17 cellular contexts compared by ENCODE assay signal in genomic region chr15:50187997-50188396, GRCh38. TPM values are rescaled to one million over a fixed set of nuclear protein-coding genes. Genes with fewer than 3 reads are reported as not detected.
DNase-seq lines count a peak whose midpoint lies in the region; ATAC-seq, FAIRE-seq and TF ChIP-seq lines count a peak whose summit lies in the region.
"Had no signal": no experiment of that assay in that cellular context is flagged by ENCODE, and none has a peak within 500 bp of the region (broad histone marks: within the 10 kb centered on the region; RNA-seq: fewer than 3 reads in every experiment).

No MANE protein-coding gene starts in this region.

- 71% methylated on average over 2 of the region's 2 CpGs for WGBS in liver
- no CpG with 5 or more reads among the region's 2 CpGs for WGBS in neuronal stem cell (ENCODE audit: extremely low coverage in 2 of 2, insufficient read length in 2 of 2, insufficient replicate concordance in 1 of 2), 2 donors

- no peak for FAIRE-seq in frontal cortex (lab: Jason Lieb, UNC)
- FAIRE-seq: A204.1 had no signal

- no peak for TF ChIP-seq CTCF in liver (IDR thresholded peaks at IDR 0.05; ENCODE audit: low read depth, low read length, missing input control)

- H3K9me3 ChIP-seq in liver (ENCODE audit: control insufficient read depth in 4 of 4, low read length in 3 of 4) (no peaks in the 10 kb centered on the region), neuronal stem cell (replicated peaks in 1 of 2; ENCODE audit: control insufficient read depth in 2 of 2, insufficient read depth in 1 of 2, low read depth in 1 of 2, low read length in 2 of 2) (no peaks in the 10 kb centered on the region)
- H3K9me3 ChIP-seq: BE2C had no signal

- H3K36me3 ChIP-seq in H7 (replicated peaks; ENCODE audit: control insufficient read depth, insufficient read depth, low read length) (no peaks in the 10 kb centered on the region), liver (ENCODE audit: control insufficient read depth in 4 of 4, insufficient read depth in 3 of 4, low read depth in 1 of 4, low read length in 3 of 4) (peaks cover 0 to 3% (median 0%) of the 10 kb centered on the region in 4 donors), neuronal stem cell (replicated peaks in 1 of 2; ENCODE audit: control insufficient read depth in 2 of 2, insufficient read depth in 2 of 2, low read length in 2 of 2) (no peaks in the 10 kb centered on the region)
- H3K36me3 ChIP-seq: BE2C had no signal

- no peak overlapping the region for H3K4me3 ChIP-seq in H7 (ENCODE audit: insufficient read depth, low read depth, low read length)
- H3K4me3 ChIP-seq in liver (ENCODE audit: low read depth in 1 of 3, low read length in 3 of 3): no peak overlapping the region
- no peak overlapping the region for H3K4me3 ChIP-seq in neuronal stem cell (ENCODE audit: low read length in 2 of 2)

- ATAC-seq in stimulated activated naive CD8-positive, alpha-beta T cell treated with anti-CD3 and anti-CD28 coated beads, Interleukin-15, amount 100 ng/mL, for 72 hours: no peak
- ATAC-seq: CD8-positive, alpha-beta T cell had no signal

- H2BK120ac ChIP-seq in neuronal stem cell (ENCODE audit: low read depth, low read length): no peak overlapping the region

- H3K27ac ChIP-seq in liver (ENCODE audit: low read depth in 1 of 2, low read length in 2 of 2): peak overlapping the region; percentile 27 to 93
- H3K27ac ChIP-seq in neuronal stem cell (replicated peaks; ENCODE audit: low read length): no peak overlapping the region

- H3K27me3 Mint-ChIP-seq in stimulated activated naive CD8-positive, alpha-beta T cell treated with anti-CD3 and anti-CD28 coated beads, Interleukin-15, Interleukin-2, amounts not matched to agents 100 ng/mL and 50 ng/mL, for 24 hours: peaks cover 4% of the 10 kb centered on the region
- peaks cover 6% of the 10 kb centered on the region for H3K27me3 Mint-ChIP-seq in stimulated activated naive CD8-positive, alpha-beta T cell treated with anti-CD3 and anti-CD28 coated beads, Interleukin-15, amount 100 ng/mL, for 72 hours

- no peak for DNase-seq in stimulated activated naive CD8-positive, alpha-beta T cell treated with anti-CD3 and anti-CD28 coated beads, Interleukin-15, amount 100 ng/mL, for 72 hours
- peak; percentile 18 for DNase-seq in H7
- DNase-seq in neuronal stem cell (ENCODE audit: low spot score): peak; percentile 21
- no peak for DNase-seq in NCI-H526 (lab: John Stamatoyannopoulos, UW)
- DNase-seq in C1 segment of cervical spinal cord (lab: John Stamatoyannopoulos, UW): no peak
- DNase-seq in frontal cortex (ENCODE audit: low spot score in 2 of 2): no peak
- DNase-seq: ACHN; BE2C; Calu3; CD8-positive, alpha-beta T cell; DMS79 treated with DMSO at 0.1 percent for 48 hours; GF-D8; GOT3; H9 had no signal

- H3K4me1 ChIP-seq in liver (ENCODE audit: control insufficient read depth in 4 of 4, insufficient read depth in 4 of 4, low read length in 3 of 4) (peaks cover 11 to 52% (median 40%) of the 10 kb centered on the region in 4 donors), neuronal stem cell (ENCODE audit: control insufficient read depth in 2 of 2, insufficient read depth in 1 of 2, low read depth in 1 of 2, low read length in 2 of 2) (peaks cover 0 to 6% of the 10 kb centered on the region in 2 donors)
- H3K4me1 ChIP-seq: BE2C had no signal

- H2BK5ac ChIP-seq in neuronal stem cell (ENCODE audit: low read length): no peak overlapping the region

- H3K9ac ChIP-seq in liver (ENCODE audit: low read depth in 1 of 2, low read length in 2 of 2) (no peak overlapping the region), neuronal stem cell (ENCODE audit: low read depth, low read length, poor library complexity) (no peak overlapping the region)

- no peak overlapping the region for H3K23ac ChIP-seq in neuronal stem cell (ENCODE audit: low read depth, low read length, poor library complexity)

- peak overlapping the region; percentile 46 for H3K27ac Mint-ChIP-seq in stimulated activated naive CD8-positive, alpha-beta T cell treated with anti-CD3 and anti-CD28 coated beads, Interleukin-15, Interleukin-2, amounts not matched to agents 100 ng/mL and 50 ng/mL, for 24 hours
- H3K27ac Mint-ChIP-seq in stimulated activated naive CD8-positive, alpha-beta T cell treated with anti-CD3 and anti-CD28 coated beads, Interleukin-15, amount 100 ng/mL, for 72 hours: no peak overlapping the region
- H3K27ac Mint-ChIP-seq: CD8-positive, alpha-beta T cell had no signal

- no peak for TF ChIP-seq RAD21 in liver (IDR thresholded peaks at IDR 0.05)

- no peak overlapping the region for H3K4ac ChIP-seq in neuronal stem cell (ENCODE audit: low read length)

- H2BK12ac ChIP-seq in neuronal stem cell (ENCODE audit: low read length): no peak overlapping the region

- H3K4me3 Mint-ChIP-seq in stimulated activated naive CD8-positive, alpha-beta T cell treated with anti-CD3 and anti-CD28 coated beads, Interleukin-15, Interleukin-2, amounts not matched to agents 100 ng/mL and 50 ng/mL, for 24 hours: no peak overlapping the region
- no peak overlapping the region for H3K4me3 Mint-ChIP-seq in stimulated activated naive CD8-positive, alpha-beta T cell treated with anti-CD3 and anti-CD28 coated beads, Interleukin-15, amount 100 ng/mL, for 72 hours
- H3K4me3 Mint-ChIP-seq: CD8-positive, alpha-beta T cell; H9 had no signal

- peaks cover 22% of the 10 kb centered on the region for H3K36me3 Mint-ChIP-seq in stimulated activated naive CD8-positive, alpha-beta T cell treated with anti-CD3 and anti-CD28 coated beads, Interleukin-15, Interleukin-2, amounts not matched to agents 100 ng/mL and 50 ng/mL, for 24 hours (ENCODE audit: low read depth)
- H3K36me3 Mint-ChIP-seq: CD8-positive, alpha-beta T cell had no signal

- H4K8ac ChIP-seq in neuronal stem cell (ENCODE audit: low read depth, low read length): no peak overlapping the region

- no peak overlapping the region for H4K91ac ChIP-seq in neuronal stem cell (ENCODE audit: low read depth, low read length, poor library complexity)

- H3K79me1 ChIP-seq in neuronal stem cell (ENCODE audit: low read depth, low read length): no peaks in the 10 kb centered on the region

- H3K4me1 Mint-ChIP-seq in stimulated activated naive CD8-positive, alpha-beta T cell treated with anti-CD3 and anti-CD28 coated beads, Interleukin-15, Interleukin-2, amounts not matched to agents 100 ng/mL and 50 ng/mL, for 24 hours (ENCODE audit: low read depth): peaks cover 11% of the 10 kb centered on the region
- peaks cover 11% of the 10 kb centered on the region for H3K4me1 Mint-ChIP-seq in stimulated activated naive CD8-positive, alpha-beta T cell treated with anti-CD3 and anti-CD28 coated beads, Interleukin-15, amount 100 ng/mL, for 72 hours

- no peak overlapping the region for H2AK5ac ChIP-seq in neuronal stem cell (ENCODE audit: low read depth, low read length)

- H3K4me2 ChIP-seq in neuronal stem cell (ENCODE audit: insufficient read depth, low read length, poor library complexity, severe bottlenecking): no peak overlapping the region

- no peaks in the 10 kb centered on the region for H3K9me3 Mint-ChIP-seq in stimulated activated naive CD8-positive, alpha-beta T cell treated with anti-CD3 and anti-CD28 coated beads, Interleukin-15, Interleukin-2, amounts not matched to agents 100 ng/mL and 50 ng/mL, for 24 hours
- no peaks in the 10 kb centered on the region for H3K9me3 Mint-ChIP-seq in stimulated activated naive CD8-positive, alpha-beta T cell treated with anti-CD3 and anti-CD28 coated beads, Interleukin-15, amount 100 ng/mL, for 72 hours
- H3K9me3 Mint-ChIP-seq: CD8-positive, alpha-beta T cell; H9 had no signal

- no peak overlapping the region for H2AFZ ChIP-seq in neuronal stem cell (ENCODE audit: low read length)

- no peak overlapping the region for H3K18ac ChIP-seq in neuronal stem cell (ENCODE audit: low read length)

- H3K27me3 ChIP-seq in H7 (ENCODE audit: control insufficient read depth, insufficient read depth, low read length) (peaks cover 7% of the 10 kb centered on the region), liver (ENCODE audit: control insufficient read depth in 4 of 4, insufficient read depth in 4 of 4, low read length in 3 of 4) (no peaks in the 10 kb centered on the region), neuronal stem cell (ENCODE audit: control insufficient read depth in 3 of 3, insufficient read depth in 3 of 3, low read depth in 1 of 3, low read length in 3 of 3) (peaks cover 0 to 19% (median 5%) of the 10 kb centered on the region in 3 experiments)

- H2BK15ac ChIP-seq in neuronal stem cell (ENCODE audit: low read length): no peak overlapping the region

- H3K14ac ChIP-seq in neuronal stem cell (ENCODE audit: low read length): no peak overlapping the region

TF ChIP-seq in liver, 16 proteins besides CTCF, POLR2A, EP300 and RAD21:
- TF ChIP-seq GABPA (IDR thresholded peaks at IDR 0.05 in 1 of 2, conservative IDR thresholded peaks at IDR 0.05 in 1 of 2): no peak

RNA-seq across cellular contexts. Expression of gene SLC27A2, which starts 6.0 kb away (rescaled TPM):
- 1.1 and 1.6 TPM in 2 replicates for total RNA-seq in H7 (2014; rRNA removed; shearing (Covaris generic))
- total RNA-seq in liver (100 to 1,000 TPM in 1 of 2 donors, 10 to 100 TPM in 1; 80.2 to 504 TPM), frontal cortex (1.6 TPM)
- polyA plus RNA-seq in liver: 100 to 1,000 TPM; 102 to 331 TPM
- 2.2 TPM for polyA plus RNA-seq in neuronal stem cell (2013, experiment 1 of 2)
- 2.0 TPM for polyA plus RNA-seq in neuronal stem cell (2013, experiment 2 of 2)

Comparison
In these comparisons a context has a peak if more than half of its experiments do, and no peak if none do; other contexts are left out.
1. DNase-seq: peak in H7 (single experiment) and neuronal stem cell (single experiment); none in stimulated activated naive CD8-positive, alpha-beta T cell treated with anti-CD3 and anti-CD28 coated beads, Interleukin-15, amount 100 ng/mL, for 72 hours (0 of 2), NCI-H526 (0 of 2), C1 segment of cervical spinal cord (0 of 14) and frontal cortex (0 of 2).
2. RNA of gene SLC27A2, which starts 6.0 kb away (total RNA-seq): 80.2 to 504 TPM in liver; 1.6 TPM in frontal cortex (single experiment) and 1.1 to 1.6 TPM in H7; every median in the first group is over 10 times any median in the second.